In genomic region chr14:97402279-97402678, GRCh38 we compare ENCODE assay signal across 23 cellular contexts.
"Had no signal": no experiment of that assay in that cellular context is flagged by ENCODE, and none has a peak within 500 bp of the region (broad histone marks: within the 10 kb centered on the region; RNA-seq: fewer than 3 reads in every experiment).

No MANE protein-coding gene starts in this region.

- H3K9me3 ChIP-seq: esophagus muscularis mucosa, heart left ventricle, lower lobe of right lung, prostate gland, right atrium auricular region, thyroid gland, upper lobe of left lung had no signal

- H3K4me1 ChIP-seq: esophagus muscularis mucosa, foreskin keratinocyte, gastroesophageal sphincter, heart left ventricle, lower lobe of right lung, prostate gland, right atrium auricular region, stomach, thyroid gland, upper lobe of left lung had no signal

- H3K4me3 Mint-ChIP-seq: immature natural killer cell; naive B cell; natural killer cell treated with Interleukin-12 subunit alpha and Interleukin-12 subunit beta and Interleukin-15 and Interleukin-18, amount 100 ng/mL, for 72 hours; stimulated activated effector memory CD8-positive, alpha-beta T cell treated with anti-CD3 and anti-CD28 coated beads, Interleukin-12 subunit alpha, Interleukin-12 subunit beta, amount 100 ng/mL, for 72 hours had no signal

- H3K36me3 ChIP-seq: esophagus muscularis mucosa, gastroesophageal sphincter, heart left ventricle, lower lobe of right lung, prostate gland, right atrium auricular region, stomach, thyroid gland, upper lobe of left lung had no signal

- H3K4me1 Mint-ChIP-seq: naive B cell had no signal

- DNase-seq: cerebellar nuclear complex; effector CD8-positive, alpha-beta T cell; foreskin keratinocyte; heart left ventricle; hippocampal formation; immature natural killer cell; islet precursor cell; kidney glomerular epithelial cell; left ventricle myocardium superior; lower lobe of right lung; naive B cell; stimulated activated CD4-positive, alpha-beta T cell treated with anti-CD3 and anti-CD28 coated beads, Interleukin-2, amount 100 ng/mL, for 24 hours; stimulated activated CD4-positive, alpha-beta T cell treated with anti-CD3 and anti-CD28 coated beads, Interleukin-4, amount 100 ng/mL, for 24 hours; stimulated activated naive CD4-positive, alpha-beta T cell treated with Interleukin-2 at 50 U/mL for 16 hours; stomach; thyroid gland; upper lobe of left lung had no signal

- H3K4me3 ChIP-seq: esophagus muscularis mucosa, gastroesophageal sphincter, heart left ventricle, lower lobe of right lung, prostate gland, right atrium auricular region, stomach, thyroid gland, upper lobe of left lung had no signal

- H3K27ac ChIP-seq: esophagus muscularis mucosa, foreskin keratinocyte, gastroesophageal sphincter, heart left ventricle, lower lobe of right lung, prostate gland, right atrium auricular region, stomach, thyroid gland, upper lobe of left lung had no signal

- H3K27ac Mint-ChIP-seq: natural killer cell treated with Interleukin-12 subunit alpha and Interleukin-12 subunit beta and Interleukin-15 and Interleukin-18, amount 100 ng/mL, for 72 hours; stimulated activated effector memory CD8-positive, alpha-beta T cell treated with anti-CD3 and anti-CD28 coated beads, Interleukin-12 subunit alpha, Interleukin-12 subunit beta, amount 100 ng/mL, for 72 hours had no signal

- H3K36me3 Mint-ChIP-seq: naive B cell; natural killer cell treated with Interleukin-12 subunit alpha and Interleukin-12 subunit beta and Interleukin-15 and Interleukin-18, amount 100 ng/mL, for 72 hours; stimulated activated effector memory CD8-positive, alpha-beta T cell treated with anti-CD3 and anti-CD28 coated beads, Interleukin-12 subunit alpha, Interleukin-12 subunit beta, amount 100 ng/mL, for 72 hours had no signal

- H3K27me3 ChIP-seq: foreskin keratinocyte, right atrium auricular region, thyroid gland had no signal
